Comparison of ENCODE assay signal across 23 cellular contexts in the genomic region with DNA sequence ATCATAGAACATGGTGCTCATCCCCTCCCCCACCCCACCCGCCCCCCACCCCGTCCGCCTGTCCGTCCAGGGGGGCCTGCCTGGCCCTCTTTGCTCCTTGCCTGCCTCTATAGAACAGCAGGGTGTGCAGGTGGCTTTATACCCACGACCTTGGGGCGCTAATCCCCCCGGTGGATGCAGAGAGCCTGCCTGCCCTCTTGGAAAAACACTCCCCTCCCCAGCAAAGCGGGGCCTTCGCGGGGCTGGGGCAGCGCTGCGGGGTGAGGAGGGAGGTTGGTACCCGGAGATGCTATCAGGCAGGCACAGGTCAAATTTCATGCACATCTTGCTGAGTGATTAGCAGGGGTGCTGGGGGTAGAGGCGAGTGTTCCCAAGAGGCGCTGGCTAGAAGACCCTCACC. TPM values are rescaled to one million over a fixed set of nuclear protein-coding genes. Genes with fewer than 3 reads are reported as not detected.
DNase-seq lines count a peak whose midpoint lies in the region; ATAC-seq and TF ChIP-seq lines count a peak whose summit lies in the region.
"Had no signal": no experiment of that assay in that cellular context is flagged by ENCODE, and none has a peak within 500 bp of the region (broad histone marks: within the 10 kb centered on the region; RNA-seq: fewer than 3 reads in every experiment).

No MANE protein-coding gene starts in this region.

- H3K9ac ChIP-seq in SU-DHL-6 (ENCODE audit: low read length): peak overlapping the region; percentile 9; the same call in 1 of the 2 replicates
- H3K9ac ChIP-seq in neural progenitor cell: no peak overlapping the region

- H3K9me3 Mint-ChIP-seq in activated T-cell treated with anti-CD3 and anti-CD28 coated beads, Interleukin-2, amount 50 U/mL, for 24 hours: no peaks in the 10 kb centered on the region
- no peaks in the 10 kb centered on the region for H3K9me3 Mint-ChIP-seq in neural progenitor cell
- H3K9me3 Mint-ChIP-seq: nephron; stimulated activated naive CD8-positive, alpha-beta T cell treated with anti-CD3 and anti-CD28 coated beads, Interleukin-15, Interleukin-2, amounts not matched to agents 100 ng/mL and 50 ng/mL, for 24 hours had no signal

- peaks cover 23% of the 10 kb centered on the region for H3K4me1 ChIP-seq in neural progenitor cell

- H3K4me3 ChIP-seq in SU-DHL-6 (ENCODE audit: insufficient read depth, low read length, poor library complexity, severe bottlenecking) (no peak overlapping the region), neural progenitor cell (no peak overlapping the region)
- H3K4me3 ChIP-seq: prostate gland, transverse colon had no signal

- H3K9me2 ChIP-seq in SU-DHL-6 (replicated peaks; ENCODE audit: insufficient read depth, low read length): no peaks in the 10 kb centered on the region

- no peak overlapping the region for H3K4me3 Mint-ChIP-seq in activated T-cell treated with anti-CD3 and anti-CD28 coated beads, Interleukin-2, amount 50 U/mL, for 24 hours
- H3K4me3 Mint-ChIP-seq in neural progenitor cell: no peak overlapping the region
- H3K4me3 Mint-ChIP-seq: nephron; stimulated activated naive CD8-positive, alpha-beta T cell treated with anti-CD3 and anti-CD28 coated beads, Interleukin-15, Interleukin-2, amounts not matched to agents 100 ng/mL and 50 ng/mL, for 24 hours had no signal

- ATAC-seq in HG02588 (IDR thresholded peaks at IDR 0.05; ENCODE audit: unreplicated experiment) (no peak), GM19395 (IDR thresholded peaks at IDR 0.05; ENCODE audit: unreplicated experiment) (no peak)

- H3K4me2 ChIP-seq in SU-DHL-6 (ENCODE audit: low read depth, low read length, poor library complexity, severe bottlenecking) (peak overlapping the region; percentile 15), neural progenitor cell (no peak overlapping the region)

- H3K27ac ChIP-seq in SU-DHL-6 (ENCODE audit: low read depth, low read length) (peak overlapping the region; percentile 92), neural progenitor cell (no peak overlapping the region)
- H3K27ac ChIP-seq: prostate gland, transverse colon had no signal

- no peaks in the 10 kb centered on the region for H3K27me3 Mint-ChIP-seq in activated T-cell treated with anti-CD3 and anti-CD28 coated beads, Interleukin-2, amount 50 U/mL, for 24 hours
- peaks cover 7% of the 10 kb centered on the region for H3K27me3 Mint-ChIP-seq in neural progenitor cell (ENCODE audit: insufficient read depth, low read depth)
- H3K27me3 Mint-ChIP-seq: stimulated activated naive CD8-positive, alpha-beta T cell treated with anti-CD3 and anti-CD28 coated beads, Interleukin-15, Interleukin-2, amounts not matched to agents 100 ng/mL and 50 ng/mL, for 24 hours had no signal

- DNase-seq in activated T-cell treated with anti-CD3 and anti-CD28 coated beads, Interleukin-2, amount 50 U/mL, for 24 hours: no peak
- no peak for DNase-seq in activated T-cell treated with anti-CD3 and anti-CD28 coated beads, Interleukin-2, amount 50 U/mL, for 48 hours
- DNase-seq in COLO668 (lab: John Stamatoyannopoulos, UW; ENCODE audit: unreplicated experiment) (peak; percentile 12), neural progenitor cell (ENCODE audit: low spot score) (peak; percentile 33), NCI-H1436 (lab: John Stamatoyannopoulos, UW) (no peak)
- DNase-seq: activated CD4-positive, alpha-beta T cell treated with anti-CD3 and anti-CD28 coated beads for 1 hour; activated CD8-positive, alpha-beta memory T cell treated with anti-CD3 and anti-CD28 coated beads, Interleukin-2, amount 50 U/mL, for 4 hours; activated gamma-delta T cell treated with Interleukin-2 at 50 U/mL for 16 hours; aorta; central memory CD4-positive, alpha-beta T cell; mesenchymal stem cell; NCI-H187 treated with DMSO at 0.1 percent for 48 hours; NCI-H510A; SHP77 treated with DMSO at 0.1 percent for 48 hours; stimulated activated CD4-positive, alpha-beta T cell treated with anti-CD3 and anti-CD28 coated beads, Interleukin-2, amount 100 ng/mL, for 24 hours; transverse colon had no signal

- no peaks in the 10 kb centered on the region for H3K79me2 ChIP-seq in SU-DHL-6 (ENCODE audit: insufficient read depth, low read length)
- H3K79me2 ChIP-seq in neural progenitor cell (ENCODE audit: low read depth): no peaks in the 10 kb centered on the region

- H3K9me3 ChIP-seq in SU-DHL-6 (ENCODE audit: insufficient read depth, low read length): no peaks in the 10 kb centered on the region
- no peaks in the 10 kb centered on the region for H3K9me3 ChIP-seq in neural progenitor cell (ENCODE audit: low read depth)
- H3K9me3 ChIP-seq: prostate gland, transverse colon had no signal

- H2AFZ ChIP-seq in SU-DHL-6 (ENCODE audit: low read depth, low read length, severe bottlenecking) (no peak overlapping the region), neural progenitor cell (replicated peaks) (no peak overlapping the region)

- H3K27me3 ChIP-seq in SU-DHL-6 (ENCODE audit: low read length) (no peaks in the 10 kb centered on the region), neural progenitor cell (peaks cover 6% of the 10 kb centered on the region)
- H3K27me3 ChIP-seq: transverse colon had no signal

- H3F3A ChIP-seq in SU-DHL-6 (ENCODE audit: insufficient read depth): peaks cover 28% of the 10 kb centered on the region
- peaks cover 5% of the 10 kb centered on the region for H3F3A ChIP-seq in neural progenitor cell (ENCODE audit: low read depth)

- H3K36me3 Mint-ChIP-seq in activated T-cell treated with anti-CD3 and anti-CD28 coated beads, Interleukin-2, amount 50 U/mL, for 24 hours (ENCODE audit: low read depth): peaks cover 27% of the 10 kb centered on the region
- H3K36me3 Mint-ChIP-seq in neural progenitor cell: peaks cover 2% of the 10 kb centered on the region

- peak overlapping the region; percentile 74 for H3K27ac Mint-ChIP-seq in activated T-cell treated with anti-CD3 and anti-CD28 coated beads, Interleukin-2, amount 50 U/mL, for 24 hours
- H3K27ac Mint-ChIP-seq in neural progenitor cell: no peak overlapping the region
- H3K27ac Mint-ChIP-seq: nephron had no signal

- no peaks in the 10 kb centered on the region for H3K36me3 ChIP-seq in SU-DHL-6 (ENCODE audit: low read length)
- no peaks in the 10 kb centered on the region for H3K36me3 ChIP-seq in neural progenitor cell
- H3K36me3 ChIP-seq: prostate gland, transverse colon had no signal

- no peak for TF ChIP-seq CTCF in SU-DHL-6 (IDR thresholded peaks at IDR 0.05; ENCODE audit: insufficient read depth, low read length, poor library complexity, severe bottlenecking)
- no peak for TF ChIP-seq CTCF in neural progenitor cell (IDR thresholded peaks at IDR 0.05)

- H4K20me1 ChIP-seq in SU-DHL-6 (ENCODE audit: low read depth, low read length): no peaks in the 10 kb centered on the region
- peaks cover 7% of the 10 kb centered on the region for H4K20me1 ChIP-seq in neural progenitor cell (ENCODE audit: low read depth)

- H3K4me1 Mint-ChIP-seq in activated T-cell treated with anti-CD3 and anti-CD28 coated beads, Interleukin-2, amount 50 U/mL, for 24 hours (ENCODE audit: low read depth): peaks cover 74% of the 10 kb centered on the region
- peaks cover 24% of the 10 kb centered on the region for H3K4me1 Mint-ChIP-seq in neural progenitor cell

RNA-seq across cellular contexts. Expression of gene RFX1, which starts 21.9 kb away (rescaled TPM):
- 1.0 and 3.3 TPM in 2 replicates for total RNA-seq in neural progenitor cell (ENCODE audit: low replicate concordance)

RNA-seq across cellular contexts. Expression of gene DCAF15, which starts 31.9 kb away (rescaled TPM):
- 28.6 and 69.9 TPM in 2 replicates for total RNA-seq in neural progenitor cell (ENCODE audit: low replicate concordance)

RNA-seq across cellular contexts. Expression of gene RLN3, which starts 43.8 kb away (rescaled TPM):
- total RNA-seq in neural progenitor cell (ENCODE audit: low replicate concordance): not detected in 2 replicates
- total RNA-seq: aorta, prostate gland, skeletal muscle tissue, transverse colon had no signal

RNA-seq across cellular contexts. Expression of gene PODNL1, which starts 46.0 kb away (rescaled TPM):
- 1.9 TPM in 1 of 2 replicates, not detected in the other for total RNA-seq in neural progenitor cell (ENCODE audit: low replicate concordance)
- total RNA-seq: skeletal muscle tissue had no signal

RNA-seq across cellular contexts. Expression of gene IL27RA, which starts 47.4 kb away (rescaled TPM):
- 1.2 and 3.3 TPM in 2 replicates for total RNA-seq in neural progenitor cell (ENCODE audit: low replicate concordance)

Comparison
In these comparisons a context has a peak if more than half of its experiments do, and no peak if none do; other contexts are left out.
1. DNase-seq: peak in COLO668 (single experiment) and neural progenitor cell (single experiment); none in activated T-cell treated with anti-CD3 and anti-CD28 coated beads, Interleukin-2, amount 50 U/mL, for 24 hours (single experiment), activated T-cell treated with anti-CD3 and anti-CD28 coated beads, Interleukin-2, amount 50 U/mL, for 48 hours (0 of 2) and NCI-H1436 (single experiment).